In the genomic region with DNA sequence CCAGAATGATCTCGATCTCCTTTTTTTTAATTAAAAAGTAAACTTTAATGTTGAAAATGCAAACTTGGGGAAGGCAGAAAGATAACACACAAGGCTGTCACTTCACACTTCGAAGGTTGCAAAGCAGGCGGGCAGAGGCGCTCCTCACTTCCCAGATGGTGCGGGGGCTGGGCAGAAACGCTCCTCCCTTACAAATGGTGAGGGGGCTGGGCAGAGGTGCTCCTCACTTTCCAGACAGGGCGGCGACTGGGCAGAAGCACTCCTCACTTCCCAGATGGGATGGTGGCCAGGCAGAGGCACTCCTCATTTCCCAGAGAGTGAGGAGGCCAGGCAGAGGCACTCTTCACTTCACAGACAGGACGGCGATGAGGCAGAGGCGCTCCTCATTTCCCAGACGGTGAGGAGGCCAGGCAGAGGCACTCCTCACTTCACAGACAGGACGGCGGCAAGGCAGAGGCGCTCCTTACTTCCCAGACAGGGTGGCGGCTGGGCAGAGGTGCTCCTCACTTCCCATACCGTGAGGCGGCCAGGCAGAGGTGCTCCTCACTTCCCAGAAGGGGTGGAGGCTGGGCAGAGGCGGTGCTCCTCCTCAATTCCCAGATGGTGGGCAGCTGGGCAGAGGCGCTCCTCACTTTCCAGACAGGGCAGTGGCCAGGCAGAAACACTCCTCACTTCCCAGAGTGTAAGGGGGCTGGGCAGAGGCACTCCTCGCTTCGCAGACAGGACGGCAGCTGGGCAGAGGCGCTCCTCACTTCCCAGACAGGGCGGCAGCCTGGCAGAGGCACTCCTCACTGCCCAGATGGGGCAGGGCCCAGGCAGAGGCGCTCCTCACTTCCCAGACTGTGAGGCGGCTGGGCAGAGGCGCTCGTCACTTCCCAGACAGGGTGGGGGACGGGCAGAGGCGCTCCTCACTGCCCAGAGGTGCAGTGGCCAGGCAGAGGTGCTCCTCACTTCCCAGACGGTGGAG, we compare ENCODE assay signal across 4 cellular contexts. TPM values are rescaled to one million over a fixed set of nuclear protein-coding genes. Genes with fewer than 3 reads are reported as not detected.
"Had no signal": no experiment of that assay in that cellular context is flagged by ENCODE, and none has a peak within 500 bp of the region (broad histone marks: within the 10 kb centered on the region; RNA-seq: fewer than 3 reads in every experiment).

No MANE protein-coding gene starts in this region.

RNA-seq across cellular contexts. Expression of gene FKBP1C, which starts 16.9 kb away (rescaled TPM):
- total RNA-seq: temporal lobe, thoracic aorta, ureter, vagina had no signal
